1 cellular context compared by ENCODE assay signal in the genomic region with DNA sequence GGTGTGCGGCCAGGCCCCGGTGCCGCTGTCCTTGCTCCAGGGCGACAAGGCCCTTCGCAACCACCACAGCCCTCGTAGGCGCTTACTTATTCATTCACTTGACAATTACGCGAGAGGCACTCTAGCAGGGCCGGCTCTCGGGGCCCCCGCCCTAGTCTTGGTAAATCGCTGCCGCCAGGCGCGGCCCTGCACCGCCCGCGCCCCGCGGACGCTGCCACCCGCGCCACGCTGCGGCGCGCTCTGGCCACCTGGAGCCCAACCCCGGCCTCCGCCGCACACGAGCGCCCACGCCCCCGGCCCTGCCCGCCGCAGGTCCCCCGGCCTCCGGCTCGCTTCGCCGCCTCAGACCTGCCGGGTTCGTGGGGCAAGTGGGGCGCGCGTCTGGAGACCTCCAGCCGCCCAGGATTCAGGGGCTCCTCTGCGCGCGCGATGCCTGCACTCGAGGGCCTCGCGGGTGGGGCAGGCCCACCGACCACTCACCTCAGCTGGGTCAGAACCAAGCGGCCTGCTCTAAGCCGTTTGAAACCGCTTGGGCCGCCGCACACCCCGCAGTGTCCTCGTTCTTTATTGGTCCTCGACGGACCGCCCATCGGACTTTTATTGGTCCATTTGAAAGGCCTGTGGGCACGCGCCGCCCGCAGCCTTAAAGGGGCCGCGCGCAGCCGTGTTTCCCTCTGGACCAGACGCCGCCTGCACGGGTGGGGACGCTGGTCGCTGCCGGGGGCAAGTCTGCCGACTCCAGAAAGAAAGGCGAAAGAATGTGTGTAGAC.
A peak's percentile ranks its signal among the peaks of the same experiment; 100 is the strongest.
TF ChIP-seq lines count a peak whose summit lies in the region.

Gene CKAP5 (minus strand): TSS at position 541 of the 770 bp plus-strand sequence. CDS start 25,049 bp downstream, outside the sequence.

TF ChIP-seq in HepG2, 621 proteins besides CTCF, POLR2A, EP300 and RAD21 (continued from another document and continues in another):
- TF ChIP-seq PAXIP1 (CRISPR knock-in tag; conservative IDR thresholded peaks at IDR 0.05) = no peak
- TF ChIP-seq, protein P1, sequence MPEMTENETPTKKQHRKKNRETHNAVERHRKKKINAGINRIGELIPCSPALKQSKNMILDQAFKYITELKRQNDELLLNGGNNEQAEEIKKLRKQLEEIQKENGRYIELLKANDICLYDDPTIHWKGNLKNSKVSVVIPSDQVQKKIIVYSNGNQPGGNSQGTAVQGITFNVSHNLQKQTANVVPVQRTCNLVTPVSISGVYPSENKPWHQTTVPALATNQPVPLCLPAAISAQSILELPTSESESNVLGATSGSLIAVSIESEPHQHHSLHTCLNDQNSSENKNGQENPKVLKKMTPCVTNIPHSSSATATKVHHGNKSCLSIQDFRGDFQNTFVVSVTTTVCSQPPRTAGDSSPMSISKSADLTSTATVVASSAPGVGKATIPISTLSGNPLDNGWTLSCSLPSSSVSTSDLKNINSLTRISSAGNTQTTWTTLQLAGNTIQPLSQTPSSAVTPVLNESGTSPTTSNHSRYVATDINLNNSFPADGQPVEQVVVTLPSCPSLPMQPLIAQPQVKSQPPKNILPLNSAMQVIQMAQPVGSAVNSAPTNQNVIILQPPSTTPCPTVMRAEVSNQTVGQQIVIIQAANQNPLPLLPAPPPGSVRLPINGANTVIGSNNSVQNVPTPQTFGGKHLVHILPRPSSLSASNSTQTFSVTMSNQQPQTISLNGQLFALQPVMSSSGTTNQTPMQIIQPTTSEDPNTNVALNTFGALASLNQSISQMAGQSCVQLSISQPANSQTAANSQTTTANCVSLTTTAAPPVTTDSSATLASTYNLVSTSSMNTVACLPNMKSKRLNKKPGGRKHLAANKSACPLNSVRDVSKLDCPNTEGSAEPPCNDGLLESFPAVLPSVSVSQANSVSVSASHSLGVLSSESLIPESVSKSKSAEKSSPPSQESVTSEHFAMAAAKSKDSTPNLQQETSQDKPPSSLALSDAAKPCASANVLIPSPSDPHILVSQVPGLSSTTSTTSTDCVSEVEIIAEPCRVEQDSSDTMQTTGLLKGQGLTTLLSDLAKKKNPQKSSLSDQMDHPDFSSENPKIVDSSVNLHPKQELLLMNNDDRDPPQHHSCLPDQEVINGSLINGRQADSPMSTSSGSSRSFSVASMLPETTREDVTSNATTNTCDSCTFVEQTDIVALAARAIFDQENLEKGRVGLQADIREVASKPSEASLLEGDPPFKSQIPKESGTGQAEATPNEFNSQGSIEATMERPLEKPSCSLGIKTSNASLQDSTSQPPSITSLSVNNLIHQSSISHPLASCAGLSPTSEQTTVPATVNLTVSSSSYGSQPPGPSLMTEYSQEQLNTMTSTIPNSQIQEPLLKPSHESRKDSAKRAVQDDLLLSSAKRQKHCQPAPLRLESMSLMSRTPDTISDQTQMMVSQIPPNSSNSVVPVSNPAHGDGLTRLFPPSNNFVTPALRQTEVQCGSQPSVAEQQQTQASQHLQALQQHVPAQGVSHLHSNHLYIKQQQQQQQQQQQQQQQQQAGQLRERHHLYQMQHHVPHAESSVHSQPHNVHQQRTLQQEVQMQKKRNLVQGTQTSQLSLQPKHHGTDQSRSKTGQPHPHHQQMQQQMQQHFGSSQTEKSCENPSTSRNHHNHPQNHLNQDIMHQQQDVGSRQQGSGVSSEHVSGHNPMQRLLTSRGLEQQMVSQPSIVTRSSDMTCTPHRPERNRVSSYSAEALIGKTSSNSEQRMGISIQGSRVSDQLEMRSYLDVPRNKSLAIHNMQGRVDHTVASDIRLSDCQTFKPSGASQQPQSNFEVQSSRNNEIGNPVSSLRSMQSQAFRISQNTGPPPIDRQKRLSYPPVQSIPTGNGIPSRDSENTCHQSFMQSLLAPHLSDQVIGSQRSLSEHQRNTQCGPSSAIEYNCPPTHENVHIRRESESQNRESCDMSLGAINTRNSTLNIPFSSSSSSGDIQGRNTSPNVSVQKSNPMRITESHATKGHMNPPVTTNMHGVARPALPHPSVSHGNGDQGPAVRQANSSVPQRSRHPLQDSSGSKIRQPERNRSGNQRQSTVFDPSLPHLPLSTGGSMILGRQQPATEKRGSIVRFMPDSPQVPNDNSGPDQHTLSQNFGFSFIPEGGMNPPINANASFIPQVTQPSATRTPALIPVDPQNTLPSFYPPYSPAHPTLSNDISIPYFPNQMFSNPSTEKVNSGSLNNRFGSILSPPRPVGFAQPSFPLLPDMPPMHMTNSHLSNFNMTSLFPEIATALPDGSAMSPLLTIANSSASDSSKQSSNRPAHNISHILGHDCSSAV (CRISPR knock-in tag; IDR thresholded peaks at IDR 0.05; ENCODE audit: borderline replicate concordance) = no peak
- no peak for TF ChIP-seq DNMT1 (CRISPR knock-in tag; IDR thresholded peaks at IDR 0.05)
- TF ChIP-seq ARNT2 (CRISPR knock-in tag; IDR thresholded peaks at IDR 0.05; ENCODE audit: low read depth) = peak; percentile 70; the same call in 1 of the 2 replicates
- 0 out of 2 replicates have a peak, but pooled peaks have one; percentile 76 for TF ChIP-seq ZNF101 (CRISPR knock-in tag; IDR thresholded peaks at IDR 0.05; ENCODE audit: borderline replicate concordance, low read depth)
- TF ChIP-seq, protein P2, sequence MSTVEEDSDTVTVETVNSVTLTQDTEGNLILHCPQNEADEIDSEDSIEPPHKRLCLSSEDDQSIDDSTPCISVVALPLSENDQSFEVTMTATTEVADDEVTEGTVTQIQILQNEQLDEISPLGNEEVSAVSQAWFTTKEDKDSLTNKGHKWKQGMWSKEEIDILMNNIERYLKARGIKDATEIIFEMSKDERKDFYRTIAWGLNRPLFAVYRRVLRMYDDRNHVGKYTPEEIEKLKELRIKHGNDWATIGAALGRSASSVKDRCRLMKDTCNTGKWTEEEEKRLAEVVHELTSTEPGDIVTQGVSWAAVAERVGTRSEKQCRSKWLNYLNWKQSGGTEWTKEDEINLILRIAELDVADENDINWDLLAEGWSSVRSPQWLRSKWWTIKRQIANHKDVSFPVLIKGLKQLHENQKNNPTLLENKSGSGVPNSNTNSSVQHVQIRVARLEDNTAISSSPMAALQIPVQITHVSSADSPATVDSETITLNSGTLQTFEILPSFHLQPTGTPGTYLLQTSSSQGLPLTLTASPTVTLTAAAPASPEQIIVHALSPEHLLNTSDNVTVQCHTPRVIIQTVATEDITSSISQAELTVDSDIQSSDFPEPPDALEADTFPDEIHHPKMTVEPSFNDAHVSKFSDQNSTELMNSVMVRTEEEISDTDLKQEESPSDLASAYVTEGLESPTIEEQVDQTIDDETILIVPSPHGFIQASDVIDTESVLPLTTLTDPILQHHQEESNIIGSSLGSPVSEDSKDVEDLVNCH (CRISPR knock-in tag; IDR thresholded peaks at IDR 0.05) = no peak
- no peak for TF ChIP-seq ZNF460 (CRISPR knock-in tag; IDR thresholded peaks at IDR 0.05; ENCODE audit: borderline replicate concordance)
- TF ChIP-seq, protein P3, sequence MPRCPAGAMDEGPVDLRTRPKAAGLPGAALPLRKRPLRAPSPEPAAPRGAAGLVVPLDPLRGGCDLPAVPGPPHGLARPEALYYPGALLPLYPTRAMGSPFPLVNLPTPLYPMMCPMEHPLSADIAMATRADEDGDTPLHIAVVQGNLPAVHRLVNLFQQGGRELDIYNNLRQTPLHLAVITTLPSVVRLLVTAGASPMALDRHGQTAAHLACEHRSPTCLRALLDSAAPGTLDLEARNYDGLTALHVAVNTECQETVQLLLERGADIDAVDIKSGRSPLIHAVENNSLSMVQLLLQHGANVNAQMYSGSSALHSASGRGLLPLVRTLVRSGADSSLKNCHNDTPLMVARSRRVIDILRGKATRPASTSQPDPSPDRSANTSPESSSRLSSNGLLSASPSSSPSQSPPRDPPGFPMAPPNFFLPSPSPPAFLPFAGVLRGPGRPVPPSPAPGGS (CRISPR knock-in tag; IDR thresholded peaks at IDR 0.05) = no peak
- no peak for TF ChIP-seq NCOA1 (CRISPR knock-in tag; IDR thresholded peaks at IDR 0.05)
- TF ChIP-seq, protein P4, sequence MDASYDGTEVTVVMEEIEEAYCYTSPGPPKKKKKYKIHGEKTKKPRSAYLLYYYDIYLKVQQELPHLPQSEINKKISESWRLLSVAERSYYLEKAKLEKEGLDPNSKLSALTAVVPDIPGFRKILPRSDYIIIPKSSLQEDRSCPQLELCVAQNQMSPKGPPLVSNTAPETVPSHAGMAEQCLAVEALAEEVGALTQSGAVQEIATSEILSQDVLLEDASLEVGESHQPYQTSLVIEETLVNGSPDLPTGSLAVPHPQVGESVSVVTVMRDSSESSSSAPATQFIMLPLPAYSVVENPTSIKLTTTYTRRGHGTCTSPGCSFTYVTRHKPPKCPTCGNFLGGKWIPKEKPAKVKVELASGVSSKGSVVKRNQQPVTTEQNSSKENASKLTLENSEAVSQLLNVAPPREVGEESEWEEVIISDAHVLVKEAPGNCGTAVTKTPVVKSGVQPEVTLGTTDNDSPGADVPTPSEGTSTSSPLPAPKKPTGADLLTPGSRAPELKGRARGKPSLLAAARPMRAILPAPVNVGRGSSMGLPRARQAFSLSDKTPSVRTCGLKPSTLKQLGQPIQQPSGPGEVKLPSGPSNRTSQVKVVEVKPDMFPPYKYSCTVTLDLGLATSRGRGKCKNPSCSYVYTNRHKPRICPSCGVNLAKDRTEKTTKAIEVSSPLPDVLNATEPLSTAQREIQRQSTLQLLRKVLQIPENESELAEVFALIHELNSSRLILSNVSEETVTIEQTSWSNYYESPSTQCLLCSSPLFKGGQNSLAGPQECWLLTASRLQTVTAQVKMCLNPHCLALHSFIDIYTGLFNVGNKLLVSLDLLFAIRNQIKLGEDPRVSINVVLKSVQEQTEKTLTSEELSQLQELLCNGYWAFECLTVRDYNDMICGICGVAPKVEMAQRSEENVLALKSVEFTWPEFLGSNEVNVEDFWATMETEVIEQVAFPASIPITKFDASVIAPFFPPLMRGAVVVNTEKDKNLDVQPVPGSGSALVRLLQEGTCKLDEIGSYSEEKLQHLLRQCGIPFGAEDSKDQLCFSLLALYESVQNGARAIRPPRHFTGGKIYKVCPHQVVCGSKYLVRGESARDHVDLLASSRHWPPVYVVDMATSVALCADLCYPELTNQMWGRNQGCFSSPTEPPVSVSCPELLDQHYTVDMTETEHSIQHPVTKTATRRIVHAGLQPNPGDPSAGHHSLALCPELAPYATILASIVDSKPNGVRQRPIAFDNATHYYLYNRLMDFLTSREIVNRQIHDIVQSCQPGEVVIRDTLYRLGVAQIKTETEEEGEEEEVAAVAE (CRISPR knock-in tag; IDR thresholded peaks at IDR 0.05; ENCODE audit: borderline replicate concordance) = peak; percentile 100
- no peak for TF ChIP-seq TCF7L2 (IDR thresholded peaks at IDR 0.05; ENCODE audit: low read depth, low read length)
- TF ChIP-seq MLXIP (CRISPR knock-in tag; IDR thresholded peaks at IDR 0.05; ENCODE audit: borderline replicate concordance) = no peak
- TF ChIP-seq U2AF1 (optimal IDR thresholded peaks at IDR 0.05; ENCODE audit: low read depth, low read length) = no peak
- TF ChIP-seq ZBTB1 (CRISPR knock-in tag; IDR thresholded peaks at IDR 0.05; ENCODE audit: borderline replicate concordance) = no peak
- TF ChIP-seq ZBTB21 (CRISPR knock-in tag; IDR thresholded peaks at IDR 0.05) = peak; percentile 42; the same call in 1 of the 2 replicates
- no peak for TF ChIP-seq MYNN (CRISPR knock-in tag; IDR thresholded peaks at IDR 0.05; ENCODE audit: low read depth)
- TF ChIP-seq KDM5B (CRISPR knock-in tag; IDR thresholded peaks at IDR 0.05; ENCODE audit: borderline replicate concordance) = peak; percentile 83; the same call in 1 of the 2 replicates
- no peak for TF ChIP-seq CBX2 (IDR thresholded peaks at IDR 0.05; ENCODE audit: low read depth, low read length)
- TF ChIP-seq CBX2 (CRISPR knock-in tag; IDR thresholded peaks at IDR 0.05; ENCODE audit: low read depth) = no peak
- TF ChIP-seq ZNF562 (CRISPR knock-in tag; IDR thresholded peaks at IDR 0.05; ENCODE audit: borderline replicate concordance) = no peak
- peak; percentile 78; the same call in 1 of the 2 replicates for TF ChIP-seq REPIN1 (CRISPR knock-in tag; IDR thresholded peaks at IDR 0.05; ENCODE audit: borderline replicate concordance, low read depth)
- TF ChIP-seq ZSCAN12 (CRISPR knock-in tag; IDR thresholded peaks at IDR 0.05) = no peak; the same call in 1 of the 2 replicates
